Comparison of ENCODE assay signal across 1 cellular context in genomic region chr7:1124816-1125602, GRCh38.
TF ChIP-seq lines count a peak whose summit lies in the region.

No MANE protein-coding gene starts in this region.

TF ChIP-seq in IMR-90, 13 proteins besides CTCF, POLR2A, EP300 and RAD21 (continued from another document):
- TF ChIP-seq MAFK (IDR thresholded peaks at IDR 0.05; ENCODE audit: low read depth, low read length) (no peak), SMC3 (IDR thresholded peaks at IDR 0.05; ENCODE audit: low read depth, low read length) (no peak), NFE2L2 (IDR thresholded peaks at IDR 0.05; ENCODE audit: low read depth, low read length) (no peak), MXI1 (IDR thresholded peaks at IDR 0.05; ENCODE audit: borderline replicate concordance, low read depth, low read length) (no peak), FOS (IDR thresholded peaks at IDR 0.05; ENCODE audit: low read depth, low read length) (no peak)
TF ChIP-seq in IMR-90: peak in this region for 0.
